ENCODE assay signal across 8 cellular contexts in genomic region chr12:81644503-81644902, GRCh38.
A peak's percentile ranks its signal among the peaks of the same experiment; 100 is the strongest.
DNase-seq lines count a peak whose midpoint lies in the region; ATAC-seq, FAIRE-seq and TF ChIP-seq lines count a peak whose summit lies in the region.

No MANE protein-coding gene starts in this region.

- TF ChIP-seq POLR2A in NB4 (IDR thresholded peaks at IDR 0.05; ENCODE audit: extremely low read depth, insufficient read length), result no peak

- in situ Hi-C loops in Caki2 (cut with HindIII; ENCODE audit: low pct_unique_long_range_greater_than_20kb, low sequenced_read_pairs), result loop anchor here (5.0 kb wide), 1 partner anchor 38 kb away; no protein-coding TSS in a partner anchor

- no peak overlapping the region for H3K4me3 ChIP-seq in NB4 (ENCODE audit: low read depth, low read length)

- peak; percentile 80 for ATAC-seq in GM19467 (IDR thresholded peaks at IDR 0.05; ENCODE audit: unreplicated experiment)
- peak; percentile 73 for ATAC-seq in SK-N-SH treated with all-trans-retinoic acid at 6 μM for 48 hours
- no peak for ATAC-seq in esophagus mucosa

- peak; percentile 59 for DNase-seq in Caki2 (ENCODE audit: low read depth)
- DNase-seq in NB4 (ENCODE audit: low read depth), result peak; percentile 51
- peak; percentile 20 to 24 for DNase-seq in frontal cortex (ENCODE audit: low spot score in 2 of 2)
- DNase-seq in superior temporal gyrus (ENCODE audit: extremely low spot score), result peak; percentile 88
- DNase-seq in activated CD8-positive, alpha-beta memory T cell treated with anti-CD3 and anti-CD28 coated beads, Interleukin-2, amount 50 U/mL, for 48 hours, result no peak

- no peak for TF ChIP-seq CTCF in NB4 (IDR thresholded peaks at IDR 0.05; ENCODE audit: low read depth, low read length)

- FAIRE-seq in frontal cortex (lab: Jason Lieb, UNC), result peak; percentile 99

TF ChIP-seq in SK-N-SH treated with all-trans-retinoic acid at 6 μM for 48 hours, 23 proteins besides CTCF, POLR2A, EP300 and RAD21:
- TF ChIP-seq CSDC2 (CRISPR knock-in tag; IDR thresholded peaks at IDR 0.05), result no peak
- TF ChIP-seq ZC3H10 (CRISPR knock-in tag; IDR thresholded peaks at IDR 0.05), result no peak
- no peak for TF ChIP-seq SNAI2 (CRISPR knock-in tag; IDR thresholded peaks at IDR 0.05)
- TF ChIP-seq TCF4 (CRISPR knock-in tag; IDR thresholded peaks at IDR 0.05; ENCODE audit: borderline replicate concordance), result no peak
- TF ChIP-seq, protein P1, sequence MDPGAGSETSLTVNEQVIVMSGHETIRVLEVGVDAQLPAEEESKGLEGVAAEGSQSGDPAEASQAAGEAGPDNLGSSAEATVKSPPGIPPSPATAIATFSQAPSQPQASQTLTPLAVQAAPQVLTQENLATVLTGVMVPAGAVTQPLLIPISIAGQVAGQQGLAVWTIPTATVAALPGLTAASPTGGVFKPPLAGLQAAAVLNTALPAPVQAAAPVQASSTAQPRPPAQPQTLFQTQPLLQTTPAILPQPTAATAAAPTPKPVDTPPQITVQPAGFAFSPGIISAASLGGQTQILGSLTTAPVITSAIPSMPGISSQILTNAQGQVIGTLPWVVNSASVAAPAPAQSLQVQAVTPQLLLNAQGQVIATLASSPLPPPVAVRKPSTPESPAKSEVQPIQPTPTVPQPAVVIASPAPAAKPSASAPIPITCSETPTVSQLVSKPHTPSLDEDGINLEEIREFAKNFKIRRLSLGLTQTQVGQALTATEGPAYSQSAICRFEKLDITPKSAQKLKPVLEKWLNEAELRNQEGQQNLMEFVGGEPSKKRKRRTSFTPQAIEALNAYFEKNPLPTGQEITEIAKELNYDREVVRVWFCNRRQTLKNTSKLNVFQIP (CRISPR knock-in tag; IDR thresholded peaks at IDR 0.05; ENCODE audit: borderline replicate concordance, low read depth), result no peak
- TF ChIP-seq ZFP3 (CRISPR knock-in tag; IDR thresholded peaks at IDR 0.05), result no peak
- TF ChIP-seq BACH2 (CRISPR knock-in tag; IDR thresholded peaks at IDR 0.05; ENCODE audit: borderline replicate concordance), result no peak
- no peak for TF ChIP-seq OSR1 (CRISPR knock-in tag; IDR thresholded peaks at IDR 0.05)
- no peak for TF ChIP-seq ARNTL (CRISPR knock-in tag; IDR thresholded peaks at IDR 0.05; ENCODE audit: borderline replicate concordance, low read depth)
- TF ChIP-seq ZNF8 (CRISPR knock-in tag; IDR thresholded peaks at IDR 0.05), result no peak
- TF ChIP-seq TOX (CRISPR knock-in tag; IDR thresholded peaks at IDR 0.05; ENCODE audit: borderline replicate concordance), result no peak
- no peak for TF ChIP-seq CSRNP3 (CRISPR knock-in tag; IDR thresholded peaks at IDR 0.05)
- TF ChIP-seq PPARA (CRISPR knock-in tag; IDR thresholded peaks at IDR 0.05; ENCODE audit: borderline replicate concordance), result no peak
- TF ChIP-seq PATZ1 (CRISPR knock-in tag; IDR thresholded peaks at IDR 0.05; ENCODE audit: borderline replicate concordance), result no peak
- no peak for TF ChIP-seq GLIS3 (CRISPR knock-in tag; IDR thresholded peaks at IDR 0.05)
- no peak for TF ChIP-seq ISL1 (CRISPR knock-in tag; IDR thresholded peaks at IDR 0.05)
- TF ChIP-seq, protein P2, sequence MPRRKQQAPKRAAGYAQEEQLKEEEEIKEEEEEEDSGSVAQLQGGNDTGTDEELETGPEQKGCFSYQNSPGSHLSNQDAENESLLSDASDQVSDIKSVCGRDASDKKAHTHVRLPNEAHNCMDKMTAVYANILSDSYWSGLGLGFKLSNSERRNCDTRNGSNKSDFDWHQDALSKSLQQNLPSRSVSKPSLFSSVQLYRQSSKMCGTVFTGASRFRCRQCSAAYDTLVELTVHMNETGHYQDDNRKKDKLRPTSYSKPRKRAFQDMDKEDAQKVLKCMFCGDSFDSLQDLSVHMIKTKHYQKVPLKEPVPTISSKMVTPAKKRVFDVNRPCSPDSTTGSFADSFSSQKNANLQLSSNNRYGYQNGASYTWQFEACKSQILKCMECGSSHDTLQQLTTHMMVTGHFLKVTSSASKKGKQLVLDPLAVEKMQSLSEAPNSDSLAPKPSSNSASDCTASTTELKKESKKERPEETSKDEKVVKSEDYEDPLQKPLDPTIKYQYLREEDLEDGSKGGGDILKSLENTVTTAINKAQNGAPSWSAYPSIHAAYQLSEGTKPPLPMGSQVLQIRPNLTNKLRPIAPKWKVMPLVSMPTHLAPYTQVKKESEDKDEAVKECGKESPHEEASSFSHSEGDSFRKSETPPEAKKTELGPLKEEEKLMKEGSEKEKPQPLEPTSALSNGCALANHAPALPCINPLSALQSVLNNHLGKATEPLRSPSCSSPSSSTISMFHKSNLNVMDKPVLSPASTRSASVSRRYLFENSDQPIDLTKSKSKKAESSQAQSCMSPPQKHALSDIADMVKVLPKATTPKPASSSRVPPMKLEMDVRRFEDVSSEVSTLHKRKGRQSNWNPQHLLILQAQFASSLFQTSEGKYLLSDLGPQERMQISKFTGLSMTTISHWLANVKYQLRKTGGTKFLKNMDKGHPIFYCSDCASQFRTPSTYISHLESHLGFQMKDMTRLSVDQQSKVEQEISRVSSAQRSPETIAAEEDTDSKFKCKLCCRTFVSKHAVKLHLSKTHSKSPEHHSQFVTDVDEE (CRISPR knock-in tag; IDR thresholded peaks at IDR 0.05), result no peak
